In the genomic region with DNA sequence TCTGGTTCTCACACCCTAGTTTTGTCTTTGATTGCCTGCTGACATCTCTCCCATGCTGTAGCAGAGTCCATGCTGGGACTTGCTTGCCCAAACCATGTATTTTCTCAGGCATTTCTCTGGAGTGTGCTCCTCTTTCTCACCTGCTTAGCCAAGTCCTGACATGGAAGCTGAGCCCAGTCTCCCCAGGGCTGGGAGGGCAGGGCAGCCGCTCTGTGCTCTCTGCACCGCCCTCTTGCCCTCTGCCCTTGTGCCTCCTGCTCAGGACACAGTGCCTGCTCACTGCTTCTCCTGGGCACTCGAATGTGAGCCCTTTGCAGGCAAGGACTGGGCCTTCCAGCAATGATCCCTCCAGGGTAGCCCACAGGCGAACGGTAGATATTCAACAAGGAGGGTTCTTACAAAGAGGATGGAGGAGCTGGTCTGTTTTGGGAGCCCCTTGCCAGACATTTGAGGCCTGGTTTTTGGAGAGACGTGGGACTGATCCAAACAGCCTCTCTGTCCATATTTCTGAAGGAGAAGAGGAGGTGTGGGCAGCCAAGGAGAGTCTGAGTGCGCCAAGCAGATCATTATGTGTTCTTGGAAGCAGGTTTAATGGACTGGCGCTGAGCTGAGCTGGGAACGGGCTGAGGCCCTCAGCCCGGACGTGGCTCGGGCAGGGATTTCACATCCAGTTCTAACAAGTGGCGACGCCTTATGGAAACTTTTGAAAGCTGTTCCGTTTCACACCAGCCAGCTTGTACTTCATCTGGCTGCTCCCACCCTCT, we compare ENCODE assay signal across 1 cellular context.
TF ChIP-seq lines count a peak whose summit lies in the region.

No MANE protein-coding gene starts in this region.

TF ChIP-seq in H1, 55 proteins besides CTCF, POLR2A, EP300 and RAD21:
- no peak for TF ChIP-seq SP2 (IDR thresholded peaks at IDR 0.05; ENCODE audit: low read length)
- TF ChIP-seq HDAC2 (IDR thresholded peaks at IDR 0.05; ENCODE audit: borderline replicate concordance in 1 of 2, low read depth in 2 of 2, low read length in 2 of 2), result no peak
- TF ChIP-seq SUZ12 (IDR thresholded peaks at IDR 0.05; ENCODE audit: low read length), result no peak
- no peak for TF ChIP-seq CBX8 (IDR thresholded peaks at IDR 0.05; ENCODE audit: borderline replicate concordance, low read depth, low read length)
- no peak for TF ChIP-seq FOSL1 (IDR thresholded peaks at IDR 0.05; ENCODE audit: insufficient read depth, low read depth, low read length)
- no peak for TF ChIP-seq BCL11A (IDR thresholded peaks at IDR 0.05; ENCODE audit: low read depth in 2 of 2, low read length in 2 of 2)
- no peak for TF ChIP-seq GABPA (IDR thresholded peaks at IDR 0.05; ENCODE audit: borderline replicate concordance, insufficient read depth, low read length)
- TF ChIP-seq CHD2 (IDR thresholded peaks at IDR 0.05; ENCODE audit: low read length), result no peak
- no peak for TF ChIP-seq KDM4A (IDR thresholded peaks at IDR 0.05; ENCODE audit: low read depth, low read length, severe bottlenecking)
